In the genomic region with DNA sequence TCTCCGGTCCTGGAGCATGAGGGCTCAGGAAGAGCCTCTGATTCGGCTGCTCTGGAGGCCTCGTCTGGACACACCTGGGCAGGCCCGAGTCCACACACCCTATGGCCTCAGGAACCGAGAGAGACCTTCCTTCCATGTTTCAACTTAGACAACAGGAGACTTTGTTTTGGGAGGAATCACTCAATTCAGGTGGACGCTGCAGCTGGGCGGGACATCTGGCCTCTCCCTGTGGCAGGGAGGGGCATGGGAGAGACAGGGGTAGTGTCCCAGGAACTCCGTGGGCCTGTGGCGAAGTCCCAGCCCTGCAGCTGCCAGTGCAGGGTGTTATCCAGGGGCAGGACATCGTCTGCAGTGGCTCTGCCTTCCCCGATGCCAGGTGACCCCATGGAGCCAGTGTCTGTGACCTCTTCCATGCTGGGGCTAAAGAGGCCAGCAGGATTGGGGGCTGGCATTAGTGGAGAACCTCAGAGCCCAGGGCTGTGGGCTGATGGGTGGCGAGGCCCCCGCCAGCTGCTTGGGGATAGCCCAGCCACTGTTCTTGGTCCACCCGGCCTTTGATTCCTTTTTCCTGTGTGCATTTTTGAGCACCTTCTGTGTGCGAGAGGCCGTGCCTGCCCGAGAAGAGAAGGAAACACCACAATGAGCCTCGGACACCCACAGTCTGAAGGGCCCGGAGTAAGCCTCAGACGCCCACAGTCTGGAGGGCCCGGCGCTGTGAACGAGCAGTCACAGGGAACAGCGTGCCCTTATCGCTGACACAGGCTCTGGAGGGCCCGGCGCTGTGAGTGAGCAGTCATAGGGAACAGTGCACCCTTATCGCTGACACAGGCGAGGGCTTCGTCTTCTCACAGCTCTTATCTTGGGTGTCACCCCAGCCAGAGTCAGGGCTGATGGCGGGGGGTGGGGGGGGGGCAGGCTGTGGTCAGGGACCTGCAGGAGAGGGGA, we compare ENCODE assay signal across 15 cellular contexts. TPM values are rescaled to one million over a fixed set of nuclear protein-coding genes. Genes with fewer than 3 reads are reported as not detected.
A peak's percentile ranks its signal among the peaks of the same experiment; 100 is the strongest.
DNase-seq lines count a peak whose midpoint lies in the region; ATAC-seq, FAIRE-seq and TF ChIP-seq lines count a peak whose summit lies in the region.
"Had no signal": no experiment of that assay in that cellular context is flagged by ENCODE, and none has a peak within 500 bp of the region (broad histone marks: within the 10 kb centered on the region; RNA-seq: fewer than 3 reads in every experiment).

No MANE protein-coding gene starts in this region.

- 91 to 93% methylated on average over 19 to 28 of the region's 31 CpGs for WGBS in endodermal cell (ENCODE audit: insufficient coverage in 1 of 2, insufficient read length in 1 of 2), 2 experiments
- 60% methylated on average over 21 of the region's 31 CpGs for WGBS in HepG2 (ENCODE audit: low lambda C conversion rate)
- 91% methylated on average over 31 of the region's 31 CpGs for WGBS in thymus

- H3K27me3 Mint-ChIP-seq in endodermal cell (ENCODE audit: insufficient read depth) = no peaks in the 10 kb centered on the region

- H3K4me3 ChIP-seq in endodermal cell (ENCODE audit: low read length) (no peak overlapping the region), HepG2 (replicated peaks in 1 of 3; ENCODE audit: insufficient read depth in 1 of 3, low read depth in 2 of 3, low read length in 3 of 3) (peak overlapping the region; percentile 48 to 74 (median 52)), thymus (ENCODE audit: low read length) (no peak overlapping the region)

- H4K20me1 ChIP-seq in HepG2 (ENCODE audit: insufficient read depth, low read length) = peaks cover 44% of the 10 kb centered on the region

- DNase-seq in OCI-M2 (lab: John Stamatoyannopoulos, UW; ENCODE audit: unreplicated experiment) (peak; percentile 98), endodermal cell (peak; percentile 49), HepG2 (ENCODE audit: low spot score) (no peak)
- DNase-seq in stimulated activated effector memory CD8-positive, alpha-beta T cell treated with anti-CD3 and anti-CD28 coated beads, Interleukin-12 subunit alpha, Interleukin-12 subunit beta, amount 100 ng/mL, for 72 hours (ENCODE audit: low spot score in 2 of 2) = no peak
- DNase-seq: activated CD4-positive, alpha-beta T cell treated with anti-CD3 and anti-CD28 coated beads, Interleukin-2, amount 50 U/mL, for 48 hours; activated gamma-delta T cell; C1 segment of cervical spinal cord; GF-D8; NCI-H2029 treated with DMSO at 0.1 percent for 48 hours; T-helper 17 cell had no signal

- no peak for TF ChIP-seq CTCF in endodermal cell (conservative IDR thresholded peaks at IDR 0.05)
- no peak for TF ChIP-seq CTCF in HepG2 (CRISPR knock-in tag; IDR thresholded peaks at IDR 0.05)

- peaks cover 35% of the 10 kb centered on the region for H3K36me3 Mint-ChIP-seq in endodermal cell (ENCODE audit: low read depth)
- H3K36me3 Mint-ChIP-seq in stimulated activated effector memory CD8-positive, alpha-beta T cell treated with anti-CD3 and anti-CD28 coated beads, Interleukin-12 subunit alpha, Interleukin-12 subunit beta, amount 100 ng/mL, for 72 hours = no peaks in the 10 kb centered on the region

- H3K9me3 Mint-ChIP-seq in endodermal cell = no peaks in the 10 kb centered on the region
- H3K9me3 Mint-ChIP-seq in stimulated activated effector memory CD8-positive, alpha-beta T cell treated with anti-CD3 and anti-CD28 coated beads, Interleukin-12 subunit alpha, Interleukin-12 subunit beta, amount 100 ng/mL, for 72 hours = no peaks in the 10 kb centered on the region

- in situ Hi-C loops in HepG2 (cut with HindIII; ENCODE audit: extremely low pct_ligation_motif_present, low pct_unique_long_range_greater_than_20kb) = no loop called here

- ATAC-seq in HepG2 = peak; percentile 24
- no peak for ATAC-seq in HG03135 (IDR thresholded peaks at IDR 0.05; ENCODE audit: unreplicated experiment)
- ATAC-seq in HG02642 (IDR thresholded peaks at IDR 0.05; ENCODE audit: poor library complexity, unreplicated experiment) = no peak
- no peak for ATAC-seq in stimulated activated effector memory CD8-positive, alpha-beta T cell treated with anti-CD3 and anti-CD28 coated beads, Interleukin-12 subunit alpha, Interleukin-12 subunit beta, amount 100 ng/mL, for 72 hours
- no peak for ATAC-seq in GM21515 (IDR thresholded peaks at IDR 0.05; ENCODE audit: unreplicated experiment)
- ATAC-seq: T-helper 17 cell had no signal

- H3K27ac ChIP-seq in endodermal cell (ENCODE audit: low read depth, low read length) (peak overlapping the region; percentile 77), HepG2 (ENCODE audit: extremely low read length, insufficient read depth, low read length) (peak overlapping the region; percentile 92), thymus (ENCODE audit: low read depth) (peak overlapping the region; percentile 58)

- H3K9me3 ChIP-seq in endodermal cell (ENCODE audit: control insufficient read depth, low read length) (no peaks in the 10 kb centered on the region), HepG2 (ENCODE audit: low read length) (no peaks in the 10 kb centered on the region), thymus (ENCODE audit: control insufficient read depth) (peaks cover 1% of the 10 kb centered on the region)

- peaks cover 93% of the 10 kb centered on the region for H3K79me2 ChIP-seq in HepG2 (ENCODE audit: insufficient read depth, low read length)

- intact Hi-C loops in HepG2 (cut with micrococcal nuclease; ENCODE audit: unreplicated experiment) = loop anchor here (1.0 kb wide), 1 partner anchor 12 kb away; no protein-coding TSS in a partner anchor

- peak overlapping the region; percentile 86 for H3K4me2 ChIP-seq in HepG2 (ENCODE audit: low read depth, low read length)

- POLR2A ChIA-PET in HepG2 (lab: Yijun Ruan, JAX) = interaction anchor here (0.7 to 8.9 kb wide), 18 partner anchors 10 to 145 kb away, joined by 3 to 210 read pairs (median 5); a partner anchor contains a TSS

- peak overlapping the region; percentile 4 for H3K4me3 Mint-ChIP-seq in endodermal cell
- no peak overlapping the region for H3K4me3 Mint-ChIP-seq in stimulated activated effector memory CD8-positive, alpha-beta T cell treated with anti-CD3 and anti-CD28 coated beads, Interleukin-12 subunit alpha, Interleukin-12 subunit beta, amount 100 ng/mL, for 72 hours
- H3K4me3 Mint-ChIP-seq: T-helper 17 cell had no signal

- H3K36me3 ChIP-seq in endodermal cell (ENCODE audit: control insufficient read depth, insufficient read depth, low read length) = peaks cover 49% of the 10 kb centered on the region
- peaks cover 1 to 13% of the 10 kb centered on the region in 2 experiments; a peak in 3 of 5 replicates for H3K36me3 ChIP-seq in HepG2 (replicated peaks in 1 of 2; ENCODE audit: control insufficient read depth in 1 of 2, insufficient read depth in 2 of 2, low read length in 2 of 2)
- no peaks in the 10 kb centered on the region for H3K36me3 ChIP-seq in thymus (ENCODE audit: control insufficient read depth, insufficient read depth)

- TF ChIP-seq RAD21 in HepG2 (CRISPR knock-in tag; IDR thresholded peaks at IDR 0.05) = no peak

- H2AFZ ChIP-seq in HepG2 (ENCODE audit: low read length) = no peak overlapping the region

- H3K9ac ChIP-seq in endodermal cell (ENCODE audit: extremely low read depth, low read length, poor library complexity, severe bottlenecking) (no peak overlapping the region), HepG2 (ENCODE audit: insufficient read depth, low read depth, low read length) (peak overlapping the region; percentile 72)

- peaks cover 54% of the 10 kb centered on the region for H3K4me1 Mint-ChIP-seq in endodermal cell
- peaks cover 6% of the 10 kb centered on the region for H3K4me1 Mint-ChIP-seq in stimulated activated effector memory CD8-positive, alpha-beta T cell treated with anti-CD3 and anti-CD28 coated beads, Interleukin-12 subunit alpha, Interleukin-12 subunit beta, amount 100 ng/mL, for 72 hours
- H3K4me1 Mint-ChIP-seq: T-helper 17 cell had no signal

- CTCF ChIA-PET in HepG2 (lab: Yijun Ruan, JAX; ENCODE audit: low intra/inter-chr PET ratio, low total read pairs) = interaction anchor here (0.8 kb wide), 1 partner anchor 28 kb away, joined by 3 read pairs; no protein-coding TSS in a partner anchor

- no peak for TF ChIP-seq EP300 in HepG2 (IDR thresholded peaks at IDR 0.05; ENCODE audit: low read depth in 2 of 2, low read length in 2 of 2)
- no peak for TF ChIP-seq EP300 in HepG2 (CRISPR knock-in tag; IDR thresholded peaks at IDR 0.05; ENCODE audit: borderline replicate concordance)

- H3K27me3 ChIP-seq in endodermal cell (ENCODE audit: control insufficient read depth, insufficient read depth, low read length, poor library complexity, severe bottlenecking) (no peaks in the 10 kb centered on the region), HepG2 (ENCODE audit: control insufficient read depth in 1 of 2, insufficient read depth in 2 of 2, low read length in 2 of 2) (no peaks in the 10 kb centered on the region), thymus (ENCODE audit: control insufficient read depth, insufficient read depth) (peaks cover 19% of the 10 kb centered on the region)

- no peak for TF ChIP-seq POLR2A in HepG2 (IDR thresholded peaks at IDR 0.05; ENCODE audit: insufficient read depth in 1 of 2, low read depth in 2 of 2, low read length in 2 of 2)

- peaks cover 17% of the 10 kb centered on the region for H3K4me1 ChIP-seq in endodermal cell (ENCODE audit: control insufficient read depth, insufficient read depth, low read length)
- peaks cover 79% of the 10 kb centered on the region for H3K4me1 ChIP-seq in HepG2 (ENCODE audit: insufficient read depth, low read length)
- no peaks in the 10 kb centered on the region for H3K4me1 ChIP-seq in thymus (ENCODE audit: control insufficient read depth, insufficient read depth, low read length)

- FAIRE-seq in HepG2 (lab: Jason Lieb, UNC) = no peak
- FAIRE-seq: islet of Langerhans had no signal

- BruUV-seq in HepG2 (replicated peaks; lab: Mats Ljungman, UMichigan) = TSS peak; percentile 30

- peak overlapping the region; percentile 74 for H3K27ac Mint-ChIP-seq in endodermal cell
- no peak overlapping the region for H3K27ac Mint-ChIP-seq in stimulated activated effector memory CD8-positive, alpha-beta T cell treated with anti-CD3 and anti-CD28 coated beads, Interleukin-12 subunit alpha, Interleukin-12 subunit beta, amount 100 ng/mL, for 72 hours
- H3K27ac Mint-ChIP-seq: T-helper 17 cell had no signal

RNA-seq across cellular contexts. Expression of a gene that starts 6.2 kb away (rescaled TPM):
- total RNA-seq in endodermal cell = 100 to 1,000 TPM; 332 to 398 TPM
- 216 TPM for polyA plus RNA-seq in endodermal cell (2013, experiment 1 of 2)
- 213 TPM for polyA plus RNA-seq in endodermal cell (2013, experiment 2 of 2)
- total RNA-seq in HepG2 (2016; rRNA removed; fragmentation: Illumina TruSeq; extraction: Trizol) = 21.2 and 102 TPM in 2 replicates
- total RNA-seq in HepG2 (2016; cell fraction: cytosol; rRNA removed; fragmentation: Illumina TruSeq; extraction: Trizol; ENCODE audit: low read depth) = 5.5 and 5.6 TPM in 2 replicates
- total RNA-seq in HepG2 (2016; cell fraction: insoluble cytoplasmic fraction; rRNA removed; fragmentation: Illumina TruSeq; extraction: Trizol) = 18.4 and 106 TPM in 2 replicates
- 10.8 and 11.6 TPM in 2 replicates for total RNA-seq in HepG2 (2016; cell fraction: membrane; rRNA removed; fragmentation: Illumina TruSeq; extraction: Trizol)
- total RNA-seq in HepG2 (2016; cell fraction: nucleus; rRNA removed; fragmentation: Illumina TruSeq; extraction: Trizol) = 122 and 150 TPM in 2 replicates
- 79.0 and 128 TPM in 2 replicates for polyA plus RNA-seq in HepG2 (2011; rRNA removed)
- 51.6 and 89.8 TPM in 2 replicates for polyA plus RNA-seq in HepG2 (2011; cell fraction: cytosol; rRNA removed)
- polyA plus RNA-seq in HepG2 (2011; cell fraction: nucleus; rRNA removed) = 1,622 and 2,194 TPM in 2 replicates
- polyA plus RNA-seq in HepG2 (2012) = 59.0 and 129 TPM in 2 replicates
- polyA plus RNA-seq in HepG2 (2016; cell fraction: cytosol; fragmentation: Illumina TruSeq; extraction: Trizol; ENCODE audit: low read depth) = 4.3 and 4.4 TPM in 2 replicates
- 20.7 and 26.9 TPM in 2 replicates for polyA plus RNA-seq in HepG2 (2016; cell fraction: insoluble cytoplasmic fraction; fragmentation: Illumina TruSeq; extraction: Trizol; ENCODE audit: low read depth)
- polyA plus RNA-seq in HepG2 (2016; cell fraction: membrane; fragmentation: Illumina TruSeq; extraction: Trizol; ENCODE audit: low read depth) = 5.0 and 6.2 TPM in 2 replicates
- 308 and 331 TPM in 2 replicates for polyA plus RNA-seq in HepG2 (2016; cell fraction: nucleus; fragmentation: Illumina TruSeq; extraction: Trizol; ENCODE audit: insufficient read depth, low read depth)
- polyA minus RNA-seq in HepG2 (2011; rRNA and poly(A)+ RNA removed; ENCODE audit: low replicate concordance) = 0.09 and 44.3 TPM in 2 replicates
- 36.9 and 37.7 TPM in 2 replicates for polyA minus RNA-seq in HepG2 (2011; cell fraction: cytosol; rRNA and poly(A)+ RNA removed)
- 46.7 and 51.1 TPM in 2 replicates for polyA minus RNA-seq in HepG2 (2011; cell fraction: nucleus; rRNA and poly(A)+ RNA removed)
- polyA plus RNA-seq in thymus = 58.6 TPM

Comparison
In these comparisons a context has a peak if more than half of its experiments do, and no peak if none do; other contexts are left out.
1. DNase-seq: peak in OCI-M2 (single experiment) and endodermal cell (single experiment); none in HepG2 (single experiment) and stimulated activated effector memory CD8-positive, alpha-beta T cell treated with anti-CD3 and anti-CD28 coated beads, Interleukin-12 subunit alpha, Interleukin-12 subunit beta, amount 100 ng/mL, for 72 hours (0 of 2).
2. H3K4me3 ChIP-seq: peak in HepG2 (3 of 3); none in endodermal cell (single experiment) and thymus (single experiment).
3. Peak in every context shown above with its lines, with median percentiles within 50 percentile points of each other: H3K27ac ChIP-seq.